In the genomic region with DNA sequence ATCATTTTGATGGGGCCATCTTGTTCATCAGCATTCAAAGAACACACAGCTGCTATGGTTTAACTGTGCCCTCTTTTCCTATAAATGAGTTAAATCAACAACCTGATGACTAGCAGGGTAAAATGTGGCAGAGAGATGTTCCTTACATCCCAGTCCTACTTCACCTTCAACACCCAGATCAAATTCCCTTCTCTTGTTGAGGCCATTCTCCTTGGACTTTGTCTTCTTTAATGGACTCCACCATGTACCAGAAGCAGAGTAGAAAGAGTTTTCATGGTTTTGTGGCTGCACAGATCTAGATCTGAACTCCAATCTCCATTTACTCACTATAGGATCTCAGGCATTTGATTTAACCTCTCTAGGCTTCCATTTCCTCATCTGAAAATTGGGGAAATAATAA, we compare ENCODE assay signal across 15 cellular contexts. TPM values are rescaled to one million over a fixed set of nuclear protein-coding genes. Genes with fewer than 3 reads are reported as not detected.
A peak's percentile ranks its signal among the peaks of the same experiment; 100 is the strongest.
DNase-seq lines count a peak whose midpoint lies in the region; ATAC-seq, FAIRE-seq and TF ChIP-seq lines count a peak whose summit lies in the region.
"Had no signal": no experiment of that assay in that cellular context is flagged by ENCODE, and none has a peak within 500 bp of the region (broad histone marks: within the 10 kb centered on the region; RNA-seq: fewer than 3 reads in every experiment).

No MANE protein-coding gene starts in this region.

- H3K36me3 ChIP-seq in hepatocyte (replicated peaks; ENCODE audit: insufficient read depth, low read depth) = no peaks in the 10 kb centered on the region
- H3K36me3 ChIP-seq in mesenchymal stem cell (ENCODE audit: control insufficient read depth in 1 of 2, insufficient read depth in 2 of 2, low read depth in 1 of 2, low read length in 2 of 2) = no peaks in the 10 kb centered on the region
- no peaks in the 10 kb centered on the region for H3K36me3 ChIP-seq in pancreas
- H3K36me3 ChIP-seq: BLaER1 had no signal

- H3K18ac ChIP-seq in mesenchymal stem cell (ENCODE audit: low read depth in 1 of 2, low read length in 2 of 2) = no peak overlapping the region

- no peak overlapping the region for H3K4me2 ChIP-seq in hepatocyte
- no peak overlapping the region for H3K4me2 ChIP-seq in mesenchymal stem cell (ENCODE audit: low read length, poor library complexity, severe bottlenecking)
- H3K4me2 ChIP-seq: BLaER1 had no signal

- no peak overlapping the region for H3K9ac ChIP-seq in mesenchymal stem cell (ENCODE audit: low read length)
- H3K9ac ChIP-seq: BLaER1 had no signal

- no peak overlapping the region for H2BK120ac ChIP-seq in mesenchymal stem cell (ENCODE audit: low read depth, low read length)

- H3K4me3 ChIP-seq in hepatocyte (no peak overlapping the region), mesenchymal stem cell (ENCODE audit: insufficient read depth in 1 of 2, low read depth in 1 of 2, low read length in 2 of 2) (no peak overlapping the region), pancreas (no peak overlapping the region)
- H3K4me3 ChIP-seq: A549, BLaER1 had no signal

- H2BK5ac ChIP-seq in mesenchymal stem cell (ENCODE audit: low read depth, low read length, poor library complexity, severe bottlenecking) = no peak overlapping the region

- ATAC-seq in pancreas = no peak
- no peak for ATAC-seq in GM19395 (IDR thresholded peaks at IDR 0.05; ENCODE audit: unreplicated experiment)

- TF ChIP-seq CTCF in hepatocyte (IDR thresholded peaks at IDR 0.05; ENCODE audit: poor library complexity) (no peak), pancreas (IDR thresholded peaks at IDR 0.05) (no peak)

- H2BK12ac ChIP-seq in mesenchymal stem cell (ENCODE audit: low read length in 2 of 2) = no peak overlapping the region

- no peak overlapping the region for H4K91ac ChIP-seq in mesenchymal stem cell (ENCODE audit: low read length)

- no peak overlapping the region for H2BK15ac ChIP-seq in mesenchymal stem cell (ENCODE audit: low read depth, poor library complexity, severe bottlenecking)

- no peak overlapping the region for H3K23ac ChIP-seq in mesenchymal stem cell (ENCODE audit: low read length in 2 of 2)

- FAIRE-seq in pancreas (lab: Jason Lieb, UNC) = no peak
- FAIRE-seq: A549 had no signal

- H3K27me3 ChIP-seq in hepatocyte (no peaks in the 10 kb centered on the region), mesenchymal stem cell (ENCODE audit: control insufficient read depth in 1 of 2, insufficient read depth in 1 of 2, low read length in 2 of 2) (no peaks in the 10 kb centered on the region), pancreas (no peaks in the 10 kb centered on the region)
- H3K27me3 ChIP-seq: BLaER1 had no signal

- H3K14ac ChIP-seq in mesenchymal stem cell (ENCODE audit: low read length in 2 of 2) = no peak overlapping the region

- H3K79me1 ChIP-seq in mesenchymal stem cell (replicated peaks; ENCODE audit: low read length, poor library complexity, severe bottlenecking) = no peaks in the 10 kb centered on the region

- H2AK5ac ChIP-seq in mesenchymal stem cell (ENCODE audit: low read length, severe bottlenecking) = no peak overlapping the region

- no peaks in the 10 kb centered on the region for H3K79me2 ChIP-seq in hepatocyte

- intact Hi-C loops in pancreas (cut with DNase I) = no loop called here

- no peak overlapping the region for H4K8ac ChIP-seq in mesenchymal stem cell (ENCODE audit: low read length)

- H3K9me3 ChIP-seq in hepatocyte (ENCODE audit: low read depth) (no peaks in the 10 kb centered on the region), mesenchymal stem cell (ENCODE audit: control insufficient read depth, low read length) (no peaks in the 10 kb centered on the region), pancreas (no peaks in the 10 kb centered on the region)
- H3K9me3 ChIP-seq: A549, BLaER1, Caco-2 had no signal

- H3K4me1 ChIP-seq in hepatocyte (ENCODE audit: insufficient read depth) (peaks cover 7% of the 10 kb centered on the region), mesenchymal stem cell (ENCODE audit: control insufficient read depth, insufficient read depth, low read depth, low read length) (peaks cover 2% of the 10 kb centered on the region), pancreas (peaks cover 0 to 15% (median 12%) of the 10 kb centered on the region in 3 donors)
- H3K4me1 ChIP-seq: BLaER1 had no signal

- no peaks in the 10 kb centered on the region for H4K20me1 ChIP-seq in hepatocyte (ENCODE audit: insufficient read depth, poor library complexity, severe bottlenecking)
- H4K20me1 ChIP-seq: BLaER1 had no signal

- H3K27ac ChIP-seq in hepatocyte = peak overlapping the region; percentile 85
- peak overlapping the region; percentile 89 for H3K27ac ChIP-seq in mesenchymal stem cell (ENCODE audit: low read length, poor library complexity, severe bottlenecking)
- peak overlapping the region in 3 of 4 donors; percentile 58 to 64 (median 62) for H3K27ac ChIP-seq in pancreas
- H3K27ac ChIP-seq in substantia nigra (ENCODE audit: low read depth, low read length, poor library complexity, severe bottlenecking) = no peak overlapping the region
- H3K27ac ChIP-seq: BLaER1 had no signal

- no peak overlapping the region for H2AFZ ChIP-seq in hepatocyte
- H2AFZ ChIP-seq in mesenchymal stem cell (ENCODE audit: low read depth, low read length) = no peak overlapping the region

- DNase-seq in hepatocyte (ENCODE audit: low spot score) (no peak), mesenchymal stem cell (no peak), pancreas (no peak), substantia nigra (lab: John Stamatoyannopoulos, UW) (no peak), NCI-H345 (lab: John Stamatoyannopoulos, UW) (no peak)
- DNase-seq: CD8-positive, alpha-beta memory T cell; GF-D8; HCEC 1CT; HFFc6 had no signal

- no peak overlapping the region for H3K4ac ChIP-seq in mesenchymal stem cell (ENCODE audit: low read depth in 1 of 2, low read length in 2 of 2)

- H3K9me2 ChIP-seq in hepatocyte (replicated peaks; ENCODE audit: insufficient read depth) = no peaks in the 10 kb centered on the region

RNA-seq across cellular contexts. Expression of a gene that starts 6.4 kb away (rescaled TPM):
- 0.52 and 0.70 TPM in 2 replicates for total RNA-seq in hepatocyte
- polyA plus RNA-seq in hepatocyte = not detected in 2 replicates
- polyA plus RNA-seq in mesenchymal stem cell (2013, experiment 1 of 2) = not detected
- polyA plus RNA-seq in mesenchymal stem cell (2013, experiment 2 of 2) = not detected
- not detected for total RNA-seq in pancreas
- polyA plus RNA-seq in pancreas = not detected
- total RNA-seq: Caco-2; CD8-positive, alpha-beta memory T cell; H4; HFFc6; HT1080 had no signal
- polyA plus RNA-seq: A549; CD8-positive, alpha-beta memory T cell had no signal
